ENCODE assay signal across 9 cellular contexts in genomic region chr2:28717339-28717758, GRCh38. TPM values are rescaled to one million over a fixed set of nuclear protein-coding genes. Genes with fewer than 3 reads are reported as not detected.
DNase-seq lines count a peak whose midpoint lies in the region; ATAC-seq and TF ChIP-seq lines count a peak whose summit lies in the region.
"Had no signal": no experiment of that assay in that cellular context is flagged by ENCODE, and none has a peak within 500 bp of the region (broad histone marks: within the 10 kb centered on the region; RNA-seq: fewer than 3 reads in every experiment).

No MANE protein-coding gene starts in this region.

- no peak for TF ChIP-seq EP300 in gastroesophageal sphincter (IDR thresholded peaks at IDR 0.05)

- H3K9ac ChIP-seq in HCT116 (ENCODE audit: low read length), result peak overlapping the region; percentile 5; the same call in 1 of the 2 replicates
- H3K9ac ChIP-seq in trophoblast cell (ENCODE audit: low read length), result no peak overlapping the region
- H3K9ac ChIP-seq: KMS-11 had no signal

- peak overlapping the region; percentile 33 for H4K91ac ChIP-seq in trophoblast cell (ENCODE audit: low read depth, low read length)

- TF ChIP-seq POLR2A in HCT116 (IDR thresholded peaks at IDR 0.05; ENCODE audit: borderline replicate concordance, extremely low read depth, insufficient read depth, insufficient read length) (no peak), gastroesophageal sphincter (IDR thresholded peaks at IDR 0.05) (no peak)

- no peak overlapping the region for H3K4ac ChIP-seq in trophoblast cell (ENCODE audit: low read depth, low read length)

- peak overlapping the region; percentile 15 for H2BK5ac ChIP-seq in trophoblast cell (ENCODE audit: low read depth, low read length, poor library complexity)

- H3K18ac ChIP-seq in trophoblast cell (ENCODE audit: low read length), result no peak overlapping the region

- H4K8ac ChIP-seq in trophoblast cell (ENCODE audit: low read depth, low read length), result peak overlapping the region; percentile 21

- intact Hi-C loops in HCT116 (cut with micrococcal nuclease), result loop anchor here (2.0 kb wide), 1 partner anchor 33 kb away; the partner anchor contains the start of gene PPP1CB

- in situ Hi-C loops in SK-MEL-5 (cut with HindIII; ENCODE audit: low pct_unique_long_range_greater_than_20kb, low sequenced_read_pairs), result no loop called here

- H2AFZ ChIP-seq in HCT116 (ENCODE audit: low read depth, low read length, poor library complexity, severe bottlenecking), result peak overlapping the region; percentile 94
- H2AFZ ChIP-seq in trophoblast cell (ENCODE audit: insufficient read depth, low read length, poor library complexity), result peak overlapping the region; percentile 10

- no peak overlapping the region for H3K27ac ChIP-seq in HCT116 (ENCODE audit: low read depth, low read length)
- H3K27ac ChIP-seq in gastroesophageal sphincter, result peak overlapping the region; percentile 76 to 85 (median 82)
- peak overlapping the region; percentile 44 for H3K27ac ChIP-seq in trophoblast cell (ENCODE audit: low read depth, low read length)
- H3K27ac ChIP-seq: KMS-11 had no signal

- DNase-seq in HCT116 (ENCODE audit: low read depth, low spot score), result peak; percentile 67
- peak; percentile 82 for DNase-seq in SK-MEL-5 (ENCODE audit: low read depth, low spot score)
- DNase-seq in trophoblast cell, result peak; percentile 79 to 98
- no peak for DNase-seq in LoVo (ENCODE audit: low spot score)
- no peak for DNase-seq in activated CD4-positive, alpha-beta T cell treated with anti-CD3 and anti-CD28 coated beads for 4 hours
- no peak for DNase-seq in activated effector memory CD4-positive, alpha-beta T cell treated with anti-CD3 and anti-CD28 coated beads, Interleukin-2, amount 50 U/mL, for 16 hours

- TF ChIP-seq CTCF in HCT116 (IDR thresholded peaks at IDR 0.05 in 2 of 3, conservative IDR thresholded peaks at IDR 0.05 in 1 of 3; ENCODE audit: borderline replicate concordance in 1 of 3, insufficient read depth in 1 of 3, low read depth in 2 of 3, low read length in 2 of 3) (no peak), gastroesophageal sphincter (IDR thresholded peaks at IDR 0.05) (no peak)

- H4K12ac ChIP-seq in trophoblast cell (ENCODE audit: low read depth, low read length), result no peak overlapping the region

- no peaks in the 10 kb centered on the region for H4K20me1 ChIP-seq in HCT116 (ENCODE audit: insufficient read depth)

- no peak overlapping the region for H2AK5ac ChIP-seq in trophoblast cell (ENCODE audit: low read length)

- H3K27me3 ChIP-seq in HCT116 (ENCODE audit: insufficient read depth, low read length) (no peaks in the 10 kb centered on the region), gastroesophageal sphincter (no peaks in the 10 kb centered on the region), trophoblast cell (ENCODE audit: insufficient read depth, low read length) (no peaks in the 10 kb centered on the region)

- H3K4me3 ChIP-seq in HCT116 (replicated peaks in 1 of 2; ENCODE audit: low read depth in 1 of 2, low read length in 2 of 2) (no peak overlapping the region), gastroesophageal sphincter (no peak overlapping the region), trophoblast cell (ENCODE audit: low read depth, low read length) (no peak overlapping the region)

- no TSS peak for BruUV-seq in HCT116 (replicated peaks; lab: Mats Ljungman, UMichigan)

- H3K79me1 ChIP-seq in trophoblast cell (ENCODE audit: low read length), result peaks cover 24% of the 10 kb centered on the region

- H3K14ac ChIP-seq in trophoblast cell (ENCODE audit: low read length), result peak overlapping the region; percentile 29

- 46 to 58% methylated on average over 2 to 5 of the region's 5 CpGs for WGBS in gastroesophageal sphincter (ENCODE audit: low coverage in 1 of 2), 2 donors
- no CpG with 5 or more reads among the region's 5 CpGs for WGBS in trophoblast cell (ENCODE audit: extremely low coverage, insufficient coverage, insufficient read length)

- ATAC-seq in HCT116 (peak; percentile 72), gastroesophageal sphincter (peak; percentile 64), HG02981 (IDR thresholded peaks at IDR 0.05; ENCODE audit: unreplicated experiment) (no peak)

- no peaks in the 10 kb centered on the region for H3K9me2 ChIP-seq in HCT116 (ENCODE audit: insufficient read depth)

- peaks cover 31 to 57% of the 10 kb centered on the region in 2 experiments for H3K4me1 ChIP-seq in HCT116 (ENCODE audit: control insufficient read depth in 1 of 2, insufficient read depth in 2 of 2, low read length in 2 of 2)
- peaks cover 8 to 26% (median 15%) of the 10 kb centered on the region in 3 donors for H3K4me1 ChIP-seq in gastroesophageal sphincter
- peaks cover 3 to 11% of the 10 kb centered on the region in 2 experiments for H3K4me1 ChIP-seq in trophoblast cell (ENCODE audit: control insufficient read depth in 1 of 2, insufficient read depth in 2 of 2, low read length in 2 of 2)

- no peaks in the 10 kb centered on the region for H3K9me3 ChIP-seq in HCT116 (ENCODE audit: control insufficient read depth in 1 of 2, insufficient read depth in 1 of 2, low read depth in 1 of 2, low read length in 2 of 2)
- H3K9me3 ChIP-seq in gastroesophageal sphincter, result no peaks in the 10 kb centered on the region
- no peaks in the 10 kb centered on the region for H3K9me3 ChIP-seq in trophoblast cell (ENCODE audit: insufficient read depth, low read depth, low read length)

- H3K36me3 ChIP-seq in HCT116 (ENCODE audit: control insufficient read depth in 1 of 2, insufficient read depth in 2 of 2, low read length in 2 of 2), result no peaks in the 10 kb centered on the region
- H3K36me3 ChIP-seq in gastroesophageal sphincter, result no peaks in the 10 kb centered on the region
- no peaks in the 10 kb centered on the region for H3K36me3 ChIP-seq in trophoblast cell (ENCODE audit: control insufficient read depth in 1 of 2, insufficient read depth in 2 of 2, low read length in 2 of 2)

- H2BK12ac ChIP-seq in trophoblast cell (ENCODE audit: low read length), result peak overlapping the region; percentile 78

- CTCF ChIA-PET in HCT116 (lab: Charles Lee), result interaction anchor here (0.8 kb wide), 1 partner anchor 30 kb away, joined by 3 read pairs; no protein-coding TSS in a partner anchor

- POLR2A ChIA-PET in HCT116 (lab: Charles Lee), result interaction anchor here (1.5 kb wide), 1 partner anchor 15 kb away, joined by 3 read pairs; no protein-coding TSS in a partner anchor

- no peaks in the 10 kb centered on the region for H3K79me2 ChIP-seq in HCT116 (ENCODE audit: insufficient read depth, low read length)
- no peaks in the 10 kb centered on the region for H3K79me2 ChIP-seq in trophoblast cell (ENCODE audit: control insufficient read depth, insufficient read depth, low read length, poor library complexity)

- H3K4me2 ChIP-seq in HCT116 (ENCODE audit: low read length), result peak overlapping the region; percentile 67
- no peak overlapping the region for H3K4me2 ChIP-seq in trophoblast cell (ENCODE audit: low read length)
- H3K4me2 ChIP-seq: KMS-11 had no signal

- no peak for TF ChIP-seq RAD21 in HCT116 (IDR thresholded peaks at IDR 0.05; ENCODE audit: low read depth)

- RAD21 ChIA-PET in HCT116 (lab: Charles Lee; ENCODE audit: low non-redundant PET in 1 of 2, low total read pairs in 2 of 2, uncharacterized antibody in 2 of 2, unreplicated experiment in 2 of 2), result no interaction called here

- no peak overlapping the region for H3K23ac ChIP-seq in trophoblast cell (ENCODE audit: low read length)

- peak overlapping the region; percentile 74 for H2BK120ac ChIP-seq in trophoblast cell (ENCODE audit: insufficient read depth, low read length, poor library complexity)

TF ChIP-seq in HCT116, 20 proteins besides CTCF, POLR2A, EP300 and RAD21:
- no peak for TF ChIP-seq SIN3A (IDR thresholded peaks at IDR 0.05; ENCODE audit: low read depth)
- peak; percentile 69 for TF ChIP-seq SP1 (IDR thresholded peaks at IDR 0.05; ENCODE audit: low read depth)
- TF ChIP-seq ZBTB33 (IDR thresholded peaks at IDR 0.05; ENCODE audit: extremely low read depth, insufficient replicate concordance, low read length), result no peak
- peak; percentile 61 for TF ChIP-seq MAX (IDR thresholded peaks at IDR 0.05)
- peak; percentile 38; the same call in 1 of the 2 replicates for TF ChIP-seq POLR2AphosphoS5 (IDR thresholded peaks at IDR 0.05; ENCODE audit: low read depth, low read length)
- peak; percentile 32; the same call in 1 of the 2 replicates for TF ChIP-seq JUND (IDR thresholded peaks at IDR 0.05)
- TF ChIP-seq CEBPB (IDR thresholded peaks at IDR 0.05; ENCODE audit: low read depth), result peak; percentile 62; the same call in 1 of the 2 replicates
- peak; percentile 55 for TF ChIP-seq CBX3 (IDR thresholded peaks at IDR 0.05; ENCODE audit: low read depth)
- no peak for TF ChIP-seq ZNF274 (IDR thresholded peaks at IDR 0.05; ENCODE audit: low read depth, low read length)
- TF ChIP-seq FOSL1 (IDR thresholded peaks at IDR 0.05; ENCODE audit: low read depth), result peak; percentile 35; the same call in 1 of the 2 replicates
- peak; percentile 18 for TF ChIP-seq TCF7L2 (IDR thresholded peaks at IDR 0.05; ENCODE audit: borderline replicate concordance, extremely low read depth, insufficient read depth, insufficient read length)

RNA-seq across cellular contexts. Expression of gene PPP1CB, which starts 34.3 kb away (rescaled TPM):
- 174 TPM for total RNA-seq in HCT116 (2021; ENCODE audit: unreplicated experiment)
- polyA plus RNA-seq in HCT116 (2012), result 51.1 and 53.5 TPM in 2 replicates
- total RNA-seq in SK-MEL-5 (2014; rRNA removed; shearing (Covaris generic)), result 224 and 226 TPM in 2 replicates
- polyA plus RNA-seq in SK-MEL-5 (2015; cell fraction: cytosol; rRNA removed), result 79.8 and 109 TPM in 2 replicates
- polyA plus RNA-seq in SK-MEL-5 (2015; cell fraction: nucleus; rRNA removed), result 47.0 and 73.9 TPM in 2 replicates
- total RNA-seq in gastroesophageal sphincter, result 1,000 to 10,000 TPM in 1 of 4 donors, 100 to 1,000 TPM in 3; 524 to 1,194 (median 837) TPM
- 286 and 295 TPM in 2 replicates for polyA plus RNA-seq in trophoblast cell (2013)

Comparison
In these comparisons a context has a peak if more than half of its experiments do, and no peak if none do; other contexts are left out.
1. DNase-seq: peak in HCT116 (single experiment), SK-MEL-5 (single experiment) and trophoblast cell (2 of 2); none in LoVo (single experiment), activated CD4-positive, alpha-beta T cell treated with anti-CD3 and anti-CD28 coated beads for 4 hours (0 of 2) and activated effector memory CD4-positive, alpha-beta T cell treated with anti-CD3 and anti-CD28 coated beads, Interleukin-2, amount 50 U/mL, for 16 hours (single experiment).